In the genomic region with DNA sequence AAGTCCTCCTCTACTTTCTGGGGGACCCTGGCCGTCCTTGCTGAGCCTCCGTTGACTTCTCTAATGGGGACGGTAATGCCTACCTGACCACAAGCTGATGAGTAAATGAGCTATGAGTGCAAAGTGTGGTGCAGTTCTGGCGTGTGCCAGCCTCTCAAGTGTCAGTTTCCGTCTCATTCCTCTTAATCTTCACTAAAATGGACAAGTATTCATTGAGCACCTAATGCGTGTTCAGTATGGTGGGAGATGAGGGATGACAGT, we compare ENCODE assay signal across 8 cellular contexts. TPM values are rescaled to one million over a fixed set of nuclear protein-coding genes. Genes with fewer than 3 reads are reported as not detected.
A peak's percentile ranks its signal among the peaks of the same experiment; 100 is the strongest.
DNase-seq lines count a peak whose midpoint lies in the region; ATAC-seq and TF ChIP-seq lines count a peak whose summit lies in the region.

No MANE protein-coding gene starts in this region.

- H3K4me1 ChIP-seq in GM23248 (ENCODE audit: insufficient read depth): peaks cover 50% of the 10 kb centered on the region
- H3K4me1 ChIP-seq in OCI-LY7 (ENCODE audit: insufficient read depth, low read length, poor library complexity, severe bottlenecking): peaks cover 35% of the 10 kb centered on the region

- H3K9ac ChIP-seq in GM23248: peak overlapping the region; percentile 91

- no peaks in the 10 kb centered on the region for H3K9me3 ChIP-seq in GM23248 (ENCODE audit: low read depth)
- no peaks in the 10 kb centered on the region for H3K9me3 ChIP-seq in OCI-LY7 (ENCODE audit: low read length)

- H3K27me3 ChIP-seq in GM23248 (replicated peaks; ENCODE audit: insufficient read depth): no peaks in the 10 kb centered on the region

- H3K9me3 Mint-ChIP-seq in natural killer cell treated with Interleukin-12 subunit alpha and Interleukin-12 subunit beta and Interleukin-15 and Interleukin-18, amount 100 ng/mL, for 72 hours: no peaks in the 10 kb centered on the region

- no peaks in the 10 kb centered on the region for H3K36me3 ChIP-seq in GM23248 (ENCODE audit: low read depth)
- no peaks in the 10 kb centered on the region for H3K36me3 ChIP-seq in OCI-LY7 (ENCODE audit: insufficient read depth, low read length)

- H4K20me1 ChIP-seq in GM23248 (ENCODE audit: insufficient read depth) (no peaks in the 10 kb centered on the region), OCI-LY7 (ENCODE audit: insufficient read depth, low read length) (0 out of 2 replicates have a peak, but pooled peaks cover 10% of the 10 kb centered on the region)

- H3K4me2 ChIP-seq in GM23248 (ENCODE audit: unreplicated experiment) (peak overlapping the region; percentile 99), OCI-LY7 (ENCODE audit: low read length) (peak overlapping the region; percentile 98)

- H3F3A ChIP-seq in GM23248 (ENCODE audit: insufficient read depth): peaks cover 16% of the 10 kb centered on the region; the same call in 1 of the 2 replicates

- no peak for DNase-seq in GM23248
- DNase-seq in OCI-LY7 (ENCODE audit: low spot score): no peak
- DNase-seq in dedifferentiated amniotic fluid mesenchymal stem cell (ENCODE audit: extremely low spot score): peak; percentile 9
- DNase-seq in natural killer cell treated with Interleukin-12 subunit alpha and Interleukin-12 subunit beta and Interleukin-15 and Interleukin-18, amount 100 ng/mL, for 72 hours (ENCODE audit: low spot score): no peak
- no peak for DNase-seq in effector CD4-positive, alpha-beta T cell
- DNase-seq in HT-29 (ENCODE audit: low spot score): no peak

- H3K4me3 ChIP-seq in GM23248 (peak overlapping the region; percentile 96), OCI-LY7 (ENCODE audit: low read depth, low read length, poor library complexity, severe bottlenecking) (peak overlapping the region; percentile 87)

- in situ Hi-C loops in GM23248 (cut with MboI): no loop called here

- H3K4me1 Mint-ChIP-seq in natural killer cell treated with Interleukin-12 subunit alpha and Interleukin-12 subunit beta and Interleukin-15 and Interleukin-18, amount 100 ng/mL, for 72 hours (ENCODE audit: low read depth in 2 of 2): peaks cover 48 to 57% of the 10 kb centered on the region in 2 donors

- peak; percentile 13 to 66 for ATAC-seq in natural killer cell treated with Interleukin-12 subunit alpha and Interleukin-12 subunit beta and Interleukin-15 and Interleukin-18, amount 100 ng/mL, for 72 hours
- ATAC-seq in HG03457 (IDR thresholded peaks at IDR 0.05; ENCODE audit: unreplicated experiment) (no peak), GM21737 (IDR thresholded peaks at IDR 0.05; ENCODE audit: unreplicated experiment) (no peak)

- H3K4me3 Mint-ChIP-seq in natural killer cell treated with Interleukin-12 subunit alpha and Interleukin-12 subunit beta and Interleukin-15 and Interleukin-18, amount 100 ng/mL, for 72 hours: peak overlapping the region; percentile 83

- intact Hi-C loops in OCI-LY7 (cut with micrococcal nuclease; ENCODE audit: unreplicated experiment): loop anchor here (1.0 to 10.0 kb wide), 2 partner anchors 35 to 699 kb away; no protein-coding TSS in a partner anchor

- H3K79me2 ChIP-seq in GM23248 (ENCODE audit: insufficient read depth) (peaks cover 51% of the 10 kb centered on the region), OCI-LY7 (ENCODE audit: insufficient read depth, low read depth, low read length) (peaks cover 48% of the 10 kb centered on the region)

- CTCF ChIA-PET in OCI-LY7 (lab: Charles Lee; ENCODE audit: unreplicated experiment): interaction anchor here (0.9 to 1.4 kb wide), 4 partner anchors 15 to 105 kb away, joined by 3 read pairs; partner anchors contain the start of gene SEPTIN7

- H3K27ac Mint-ChIP-seq in natural killer cell treated with Interleukin-12 subunit alpha and Interleukin-12 subunit beta and Interleukin-15 and Interleukin-18, amount 100 ng/mL, for 72 hours: peak overlapping the region; percentile 77 to 84

- no peaks in the 10 kb centered on the region for H3K36me3 Mint-ChIP-seq in natural killer cell treated with Interleukin-12 subunit alpha and Interleukin-12 subunit beta and Interleukin-15 and Interleukin-18, amount 100 ng/mL, for 72 hours

- no peaks in the 10 kb centered on the region for H3K27me3 Mint-ChIP-seq in natural killer cell treated with Interleukin-12 subunit alpha and Interleukin-12 subunit beta and Interleukin-15 and Interleukin-18, amount 100 ng/mL, for 72 hours

- no peak for TF ChIP-seq CTCF in OCI-LY7 (conservative IDR thresholded peaks at IDR 0.05; ENCODE audit: low read length)

- 8 to 15% methylated on average over 6 of the region's 6 CpGs for WGBS in GM23248 (ENCODE audit: low coverage in 1 of 2, low lambda C conversion rate in 2 of 2, missing lambda C conversion rate in 2 of 2), 2 experiments

- peak overlapping the region; percentile 84 for H3K27ac ChIP-seq in GM23248
- peak overlapping the region; percentile 52 for H3K27ac ChIP-seq in OCI-LY7 (ENCODE audit: low read depth, low read length, poor library complexity, severe bottlenecking)

- H2AFZ ChIP-seq in GM23248 (peak overlapping the region; percentile 85), OCI-LY7 (ENCODE audit: low read length) (peak overlapping the region; percentile 53; the same call in 1 of the 2 replicates)

- BruUV-seq in OCI-LY7 (replicated peaks; lab: Mats Ljungman, UMichigan): no TSS peak

- H3K9me2 ChIP-seq in GM23248 (ENCODE audit: insufficient read depth): no peaks in the 10 kb centered on the region
- no peaks in the 10 kb centered on the region for H3K9me2 ChIP-seq in OCI-LY7 (ENCODE audit: insufficient read depth, low read length)

- POLR2A ChIA-PET in OCI-LY7 (lab: Charles Lee): interaction anchor here (1.0 to 11.6 kb wide), 10 partner anchors 10 to 697 kb away, joined by 3 to 98 read pairs (median 4); partner anchors contain the start of gene SEPTIN7

RNA-seq across cellular contexts. Expression of gene HERPUD2, which starts 0.6 kb away (rescaled TPM):
- total RNA-seq in GM23248 (2014; rRNA removed; shearing (Covaris generic)): 15.2 and 33.3 TPM in 2 replicates
- 21.9 and 22.7 TPM in 2 replicates for polyA plus RNA-seq in GM23248 (2016; fragmentation: Nextera tagmentation; extraction: Ambion mirVana)
- total RNA-seq in OCI-LY7 (2014; rRNA removed; shearing (Covaris generic)): 11.9 and 18.8 TPM in 2 replicates
- total RNA-seq in OCI-LY7 (2022): 20.6 and 26.4 TPM in 2 replicates
- 10 to 100 TPM; 36.8 to 40.4 TPM for total RNA-seq in natural killer cell treated with Interleukin-12 subunit alpha and Interleukin-12 subunit beta and Interleukin-15 and Interleukin-18, amount 100 ng/mL, for 72 hours
- 20.3 and 20.8 TPM in 2 replicates for total RNA-seq in HT-29 (2014; rRNA removed; shearing (Covaris generic))

Comparison
In these comparisons a context has a peak if more than half of its experiments do, and no peak if none do; other contexts are left out.
1. ATAC-seq: peak in natural killer cell treated with Interleukin-12 subunit alpha and Interleukin-12 subunit beta and Interleukin-15 and Interleukin-18, amount 100 ng/mL, for 72 hours (2 of 2); none in HG03457 (single experiment) and GM21737 (single experiment).